9 cellular contexts compared by ENCODE assay signal in the genomic region with DNA sequence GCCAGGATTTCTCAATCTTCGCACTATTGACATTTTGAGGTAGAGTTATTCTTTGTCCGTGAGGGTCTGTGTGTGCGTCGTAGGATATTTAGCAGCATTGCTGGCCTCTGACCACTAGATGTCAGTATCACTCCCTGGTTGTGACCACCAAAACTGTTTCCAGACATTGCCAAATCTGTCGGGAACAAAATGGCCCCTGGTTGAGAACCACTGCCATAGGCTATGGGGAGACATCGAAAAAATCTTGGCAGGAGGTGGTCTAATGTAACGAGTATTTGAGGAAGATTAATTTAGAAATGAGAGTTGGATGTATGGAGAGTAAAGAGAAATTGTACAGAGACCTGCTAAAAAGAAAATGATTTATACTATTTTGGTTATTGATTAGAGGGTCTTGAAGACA.
DNase-seq lines count a peak whose midpoint lies in the region; ATAC-seq and TF ChIP-seq lines count a peak whose summit lies in the region.
"Had no signal": no experiment of that assay in that cellular context is flagged by ENCODE, and none has a peak within 500 bp of the region (broad histone marks: within the 10 kb centered on the region; RNA-seq: fewer than 3 reads in every experiment).

No MANE protein-coding gene starts in this region.

- peak; percentile 0 for DNase-seq in NK-92 treated with Interleukin-12 subunit alpha and Interleukin-12 subunit beta, amount 100 ng/mL, for 24 hours (lab: John Stamatoyannopoulos, UW)
- DNase-seq in NK-92 (lab: John Stamatoyannopoulos, UW; ENCODE audit: unreplicated experiment) = no peak
- DNase-seq in HS-27A (ENCODE audit: low read depth) = peak; percentile 30
- DNase-seq in activated naive CD8-positive, alpha-beta T cell treated with anti-CD3 and anti-CD28 coated beads, Interleukin-2, amount 50 U/mL, for 16 hours (ENCODE audit: low read depth, low spot score) = peak; percentile 0
- DNase-seq in cardiac muscle cell (ENCODE audit: low read depth in 1 of 2, low spot score in 1 of 2) = peak; percentile 48 to 76
- peak in 7 of 10 donors; percentile 9 to 76 (median 41) for DNase-seq in posterior cingulate gyrus

- intact Hi-C loops in posterior cingulate gyrus (cut with DNase I) = loop anchor here (2.0 to 5.0 kb wide), 2 partner anchors 203 to 257 kb away; a partner anchor contains a TSS

- no peaks in the 10 kb centered on the region for H3K79me2 ChIP-seq in OCI-LY3 (ENCODE audit: low read length)

- H3K9ac ChIP-seq in OCI-LY3 (ENCODE audit: low read length) = no peak overlapping the region

- ATAC-seq in HG02938 (IDR thresholded peaks at IDR 0.05; ENCODE audit: unreplicated experiment) = no peak

- TF ChIP-seq CTCF in OCI-LY3 (IDR thresholded peaks at IDR 0.05; ENCODE audit: low read depth, low read length) (peak; percentile 76), cardiac muscle cell (IDR thresholded peaks at IDR 0.05; ENCODE audit: low read depth, low read length) (peak; percentile 74)

- H3K9me3 ChIP-seq in OCI-LY3 (ENCODE audit: insufficient read depth, low read length) (no peaks in the 10 kb centered on the region), cardiac muscle cell (ENCODE audit: low read depth) (no peaks in the 10 kb centered on the region)

- peak overlapping the region; percentile 47 for H3K4me3 ChIP-seq in OCI-LY3 (ENCODE audit: low read length)
- no peak overlapping the region for H3K4me3 ChIP-seq in cardiac muscle cell
- H3K4me3 ChIP-seq: skin epidermis had no signal

- no peaks in the 10 kb centered on the region for H3K27me3 ChIP-seq in OCI-LY3 (ENCODE audit: low read depth, low read length)
- H3K27me3 ChIP-seq in cardiac muscle cell = no peaks in the 10 kb centered on the region

- H3K4me1 ChIP-seq in OCI-LY3 (ENCODE audit: low read length) (no peaks in the 10 kb centered on the region; the same call in 1 of the 2 replicates), cardiac muscle cell (ENCODE audit: low read depth) (no peaks in the 10 kb centered on the region)

- no peak overlapping the region for H3K27ac ChIP-seq in OCI-LY3 (ENCODE audit: low read length)
- H3K27ac ChIP-seq in cardiac muscle cell = no peak overlapping the region

- no peak overlapping the region for H2AFZ ChIP-seq in OCI-LY3 (ENCODE audit: low read depth, low read length)

- peak overlapping the region; percentile 61 for H3K4me2 ChIP-seq in OCI-LY3 (ENCODE audit: low read length)

- H3K36me3 ChIP-seq in OCI-LY3 (replicated peaks; ENCODE audit: low read depth, low read length) = no peaks in the 10 kb centered on the region
- no peaks in the 10 kb centered on the region for H3K36me3 ChIP-seq in cardiac muscle cell

- no peaks in the 10 kb centered on the region for H4K20me1 ChIP-seq in OCI-LY3 (ENCODE audit: insufficient read depth, low read length)
